ENCODE assay signal across 23 cellular contexts in the genomic region with DNA sequence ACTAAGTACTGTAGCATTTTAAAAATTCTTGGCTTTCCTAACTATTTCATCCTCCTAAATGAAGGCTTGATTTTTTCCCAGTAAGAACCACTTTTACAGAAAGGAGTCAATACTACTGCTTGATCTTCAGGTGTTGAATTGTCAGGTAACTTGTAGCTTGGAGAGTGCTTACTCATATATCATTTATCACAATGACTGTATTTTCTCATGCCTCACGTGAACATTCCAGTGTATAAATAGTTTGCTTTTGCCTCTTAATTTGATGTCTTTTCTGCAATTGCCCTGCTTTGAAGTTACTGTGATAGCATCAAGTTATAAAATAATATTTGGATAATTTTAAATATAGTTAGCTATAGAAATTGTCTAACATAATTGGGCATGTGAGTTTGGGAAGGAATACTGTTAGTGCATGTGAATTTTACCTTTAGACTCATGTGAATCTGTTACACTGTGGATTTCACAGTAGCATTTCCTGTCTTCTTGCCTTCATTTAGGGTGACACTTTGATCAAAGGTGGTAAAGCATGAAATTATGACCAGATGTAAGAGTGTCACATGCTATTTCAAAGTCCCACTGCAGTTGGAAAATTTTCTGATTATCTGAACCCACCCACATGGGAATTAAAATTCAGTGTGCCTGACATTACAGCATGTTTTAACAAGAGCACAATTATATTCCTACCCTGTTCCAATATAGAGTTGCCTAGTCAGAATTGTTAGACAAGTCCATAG.
"Had no signal": no experiment of that assay in that cellular context is flagged by ENCODE, and none has a peak within 500 bp of the region (broad histone marks: within the 10 kb centered on the region; RNA-seq: fewer than 3 reads in every experiment).

No MANE protein-coding gene starts in this region.

- H3K4me3 ChIP-seq: cardiac muscle cell, SK-N-MC had no signal

- FAIRE-seq: astrocyte had no signal

- H3K27me3 ChIP-seq: cardiac muscle cell had no signal

- H3K36me3 ChIP-seq: cardiac muscle cell had no signal

- DNase-seq: activated CD4-positive, alpha-beta memory T cell treated with anti-CD3 and anti-CD28 coated beads for 36 hours; activated CD4-positive, alpha-beta T cell treated with anti-CD3 and anti-CD28 coated beads, Interleukin-2, amount 10 ng/mL, durations not matched to agents 7 days and 5 days; activated CD4-positive, CD25-positive, alpha-beta regulatory T cell; activated CD8-positive, alpha-beta memory T cell treated with anti-CD3 and anti-CD28 coated beads for 24 hours; activated effector memory CD4-positive, alpha-beta T cell treated with anti-CD3 and anti-CD28 coated beads, Interleukin-2, amount 50 U/mL, for 16 hours; activated naive CD4-positive, alpha-beta T cell treated with anti-CD3 and anti-CD28 coated beads for 36 hours; activated T-cell treated with anti-CD3 and anti-CD28 coated beads, Interleukin-2, amount 50 U/mL, for 4 hours; amygdala; NCI-H1048; NCI-H146; NCI-H187 treated with DMSO at 0.1 percent for 48 hours; NCI-H2081 treated with DMSO at 0.1 percent for 48 hours; NCI-H2171; NCI-H2227 treated with DMSO at 0.1 percent for 48 hours; NCI-H526; NCI-H82; SIG-M5; T-cell; T-helper 2 cell had no signal

- ATAC-seq: activated T-cell treated with anti-CD3 and anti-CD28 coated beads, Interleukin-2, amount 50 U/mL, for 4 hours; T-cell had no signal

- H3K27ac ChIP-seq: cardiac muscle cell, SK-N-MC, VCaP had no signal
